Comparison of ENCODE assay signal across 8 cellular contexts in the genomic region with DNA sequence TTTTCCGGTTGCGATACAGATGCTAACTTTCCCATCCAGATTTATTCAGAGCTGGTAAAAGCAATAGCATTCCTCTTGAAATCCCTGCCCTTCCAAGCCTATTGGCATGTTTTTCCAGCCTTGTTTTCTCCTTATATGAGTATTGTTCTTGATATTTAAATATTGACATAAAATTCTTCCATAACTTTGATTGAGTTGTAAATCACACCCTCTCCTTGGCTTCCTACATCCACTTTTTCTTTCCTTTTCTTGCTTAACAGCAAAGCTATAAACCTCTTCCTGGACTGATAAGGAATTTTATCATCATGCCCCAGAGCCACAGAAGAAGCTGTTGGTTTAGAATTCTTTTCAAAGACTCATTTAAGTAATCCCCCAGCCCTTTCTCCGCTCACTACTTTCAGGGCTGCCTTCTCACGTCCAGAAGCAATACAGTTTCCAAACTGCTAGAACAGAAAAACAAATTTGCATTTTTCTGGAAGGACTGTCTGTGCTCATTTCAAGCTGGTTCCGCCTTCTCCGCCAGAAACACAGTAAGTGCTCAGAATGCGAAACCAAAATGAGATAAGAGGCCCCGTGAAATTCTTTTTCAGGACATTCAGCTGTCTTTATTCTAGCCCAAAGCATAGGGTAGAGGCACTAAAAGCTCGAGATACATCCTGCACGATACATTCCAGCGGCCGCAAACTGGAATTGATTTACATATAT.
DNase-seq lines count a peak whose midpoint lies in the region; ATAC-seq and TF ChIP-seq lines count a peak whose summit lies in the region.

No MANE protein-coding gene starts in this region.

- no peak overlapping the region for H3K27ac Mint-ChIP-seq in memory B cell

- H3K4me1 Mint-ChIP-seq in memory B cell = peaks cover 10% of the 10 kb centered on the region

- H3K36me3 ChIP-seq in ACC112 (ENCODE audit: insufficient read depth, low read length) = no peaks in the 10 kb centered on the region
- H3K36me3 ChIP-seq in brain microvascular endothelial cell (replicated peaks) = no peaks in the 10 kb centered on the region

- no peak for TF ChIP-seq CTCF in brain microvascular endothelial cell (IDR thresholded peaks at IDR 0.05; ENCODE audit: low read depth, low read length, missing control alignments)

- H3K4me1 ChIP-seq in ACC112 (ENCODE audit: control insufficient read depth, insufficient read depth, low read length, unreplicated experiment) = peaks cover 50% of the 10 kb centered on the region

- H3K36me3 Mint-ChIP-seq in memory B cell = no peaks in the 10 kb centered on the region

- peak overlapping the region; percentile 81 for H3K27ac ChIP-seq in ACC112 (ENCODE audit: low read depth, low read length)
- peak overlapping the region; percentile 73 for H3K27ac ChIP-seq in brain microvascular endothelial cell

- H3K27me3 ChIP-seq in ACC112 (ENCODE audit: insufficient read depth, low read length) (no peaks in the 10 kb centered on the region), brain microvascular endothelial cell (replicated peaks) (no peaks in the 10 kb centered on the region)

- H3K9me3 Mint-ChIP-seq in memory B cell = no peaks in the 10 kb centered on the region

- H3K4me3 Mint-ChIP-seq in memory B cell = peak overlapping the region; percentile 80

- DNase-seq in brain microvascular endothelial cell (peak; percentile 28), memory B cell (ENCODE audit: low spot score in 2 of 2) (no peak), NCI-H2227 (lab: John Stamatoyannopoulos, UW; ENCODE audit: unreplicated experiment) (no peak), NCI-H774 (lab: John Stamatoyannopoulos, UW) (no peak)

- H3K27me3 Mint-ChIP-seq in memory B cell = peaks cover 12% of the 10 kb centered on the region

- ATAC-seq in HG02759 (IDR thresholded peaks at IDR 0.05; ENCODE audit: unreplicated experiment) (peak; percentile 42), memory B cell (ENCODE audit: low read depth) (peak; percentile 60), HG02840 (IDR thresholded peaks at IDR 0.05; ENCODE audit: low FRiP score, unreplicated experiment) (no peak), GM21529 (IDR thresholded peaks at IDR 0.05; ENCODE audit: unreplicated experiment) (no peak)

- H2AFZ ChIP-seq in ACC112 (ENCODE audit: low read length, unreplicated experiment) = peak overlapping the region; percentile 88

- in situ Hi-C loops in brain microvascular endothelial cell (cut with HindIII; ENCODE audit: low pct_ligation_motif_present, low sequenced_read_pairs) = no loop called here

- H3K79me2 ChIP-seq in ACC112 (ENCODE audit: control insufficient read depth, insufficient read depth, low read length, unreplicated experiment) = peaks cover 56% of the 10 kb centered on the region

- H3K4me3 ChIP-seq in ACC112 (ENCODE audit: low read depth, low read length) (peak overlapping the region; percentile 97), brain microvascular endothelial cell (ENCODE audit: low read depth, low read length) (peak overlapping the region; percentile 69)

Comparison
In these comparisons a context has a peak if more than half of its experiments do, and no peak if none do; other contexts are left out.
1. ATAC-seq: peak in HG02759 (single experiment) and memory B cell (single experiment); none in HG02840 (single experiment) and GM21529 (single experiment).